In the genomic region with DNA sequence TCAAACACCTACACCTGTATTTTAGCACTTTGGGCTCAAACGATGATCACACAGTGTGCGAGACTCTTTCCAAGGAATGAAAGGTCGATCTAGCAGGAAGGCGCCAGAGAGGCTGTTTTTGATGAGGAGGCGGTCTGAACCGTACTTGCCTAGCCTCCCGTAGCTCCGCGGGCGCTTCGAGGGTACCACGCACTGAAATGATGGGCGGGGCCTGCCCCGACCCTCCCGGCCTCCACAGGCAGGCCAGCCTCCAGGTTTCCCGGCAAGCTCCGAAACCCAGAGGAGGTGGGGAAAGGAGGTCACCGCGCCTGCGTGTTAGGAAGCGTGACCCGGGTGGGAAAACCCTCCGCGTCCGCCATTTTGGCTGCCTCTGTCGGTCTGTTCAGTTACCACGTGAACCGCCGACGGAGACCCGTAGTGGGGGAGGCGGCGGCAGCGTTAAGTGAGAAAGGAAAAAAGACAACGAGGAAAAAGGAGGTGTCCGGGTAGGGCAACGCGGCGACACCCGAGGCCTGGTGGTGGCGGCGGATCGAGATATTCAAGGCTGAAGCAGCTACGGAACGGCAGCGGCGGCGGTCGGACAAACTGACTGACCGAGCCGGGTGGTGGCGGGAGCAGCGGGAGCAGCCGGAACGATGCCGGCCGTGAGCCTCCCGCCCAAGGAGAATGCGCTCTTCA, we compare ENCODE assay signal across 8 cellular contexts. TPM values are rescaled to one million over a fixed set of nuclear protein-coding genes. Genes with fewer than 3 reads are reported as not detected.
DNase-seq lines count a peak whose midpoint lies in the region; ATAC-seq and TF ChIP-seq lines count a peak whose summit lies in the region.

TSS of gene NAA15 (plus strand) at position 363 of the 678 bp plus-strand sequence. CDS start at position 636, 273 bp downstream.

- no peaks in the 10 kb centered on the region for H3K9me3 Mint-ChIP-seq in endothelial cell (ENCODE audit: unreplicated experiment)

- H3K36me3 ChIP-seq in OCI-LY3 (replicated peaks; ENCODE audit: low read depth, low read length) = peaks cover 23% of the 10 kb centered on the region

- peak; percentile 98 for DNase-seq in D341Med (ENCODE audit: low spot score)
- DNase-seq in HuH-7 (ENCODE audit: low spot score) = peak; percentile 90
- peak; percentile 97 for DNase-seq in activated CD8-positive, alpha-beta memory T cell treated with anti-CD3 and anti-CD28 coated beads, Interleukin-2, amount 50 U/mL, for 48 hours
- peak; percentile 96 for DNase-seq in endothelial cell (ENCODE audit: low spot score)
- DNase-seq in midbrain (lab: John Stamatoyannopoulos, UW) = peak; percentile 98
- peak; percentile 92 to 96 for DNase-seq in stimulated activated CD8-positive, alpha-beta memory T cell treated with anti-CD3 and anti-CD28 coated beads, Interleukin-2, amount 100 ng/mL, for 1 hour (ENCODE audit: low read depth in 2 of 2)

- peak within 1 kb of the TSS; percentile 79 for H2AFZ ChIP-seq in OCI-LY3 (ENCODE audit: low read depth, low read length)

- peaks cover 66% of the 10 kb centered on the region for H3K79me2 ChIP-seq in OCI-LY3 (ENCODE audit: low read length)

- H3K27ac ChIP-seq in OCI-LY3 (ENCODE audit: low read length) = peak within 1 kb of the TSS; percentile 77

- peaks cover 13% of the 10 kb centered on the region for H3K27me3 Mint-ChIP-seq in endothelial cell (ENCODE audit: unreplicated experiment)

- peak within 1 kb of the TSS; percentile 97 for H3K27ac Mint-ChIP-seq in endothelial cell (ENCODE audit: unreplicated experiment)

- H3K9ac ChIP-seq in OCI-LY3 (ENCODE audit: low read length) = peak within 1 kb of the TSS; percentile 83

- peak; percentile 83 for ATAC-seq in GM21515 (IDR thresholded peaks at IDR 0.05; ENCODE audit: unreplicated experiment)

- peaks cover 13% of the 10 kb centered on the region for H3K4me1 Mint-ChIP-seq in endothelial cell (ENCODE audit: unreplicated experiment)

- H4K20me1 ChIP-seq in OCI-LY3 (ENCODE audit: insufficient read depth, low read length) = peaks cover 35% of the 10 kb centered on the region

- H3K36me3 Mint-ChIP-seq in endothelial cell (ENCODE audit: low read depth, unreplicated experiment) = peaks cover 7% of the 10 kb centered on the region

- no peaks in the 10 kb centered on the region for H3K27me3 ChIP-seq in OCI-LY3 (ENCODE audit: low read depth, low read length)

- no peak; the same call in 1 of the 2 replicates for TF ChIP-seq CTCF in OCI-LY3 (IDR thresholded peaks at IDR 0.05; ENCODE audit: low read depth, low read length)
- no peak for TF ChIP-seq CTCF in endothelial cell (IDR thresholded peaks at IDR 0.05; ENCODE audit: unreplicated experiment)

- H3K9me3 ChIP-seq in OCI-LY3 (ENCODE audit: insufficient read depth, low read length) = peaks cover 6% of the 10 kb centered on the region; the same call in 1 of the 2 replicates

- peak within 1 kb of the TSS; percentile 80 for H3K4me3 ChIP-seq in OCI-LY3 (ENCODE audit: low read length)

- peaks cover 32% of the 10 kb centered on the region for H3K4me1 ChIP-seq in OCI-LY3 (ENCODE audit: low read length)

- peak within 1 kb of the TSS; percentile 99 for H3K4me3 Mint-ChIP-seq in endothelial cell (ENCODE audit: unreplicated experiment)

- H3K4me2 ChIP-seq in OCI-LY3 (ENCODE audit: low read length) = peak within 1 kb of the TSS; percentile 78

RNA-seq across cellular contexts. Expression of gene NAA15, which starts in this region (rescaled TPM):
- total RNA-seq in endothelial cell (ENCODE audit: unreplicated experiment) = 37.8 TPM

Comparison
In these comparisons a context has a peak if more than half of its experiments do, and no peak if none do; other contexts are left out.
1. Peak in every context shown above with its lines: DNase-seq, ATAC-seq, H3K4me3 ChIP-seq and H3K27ac ChIP-seq.